In the genomic region with DNA sequence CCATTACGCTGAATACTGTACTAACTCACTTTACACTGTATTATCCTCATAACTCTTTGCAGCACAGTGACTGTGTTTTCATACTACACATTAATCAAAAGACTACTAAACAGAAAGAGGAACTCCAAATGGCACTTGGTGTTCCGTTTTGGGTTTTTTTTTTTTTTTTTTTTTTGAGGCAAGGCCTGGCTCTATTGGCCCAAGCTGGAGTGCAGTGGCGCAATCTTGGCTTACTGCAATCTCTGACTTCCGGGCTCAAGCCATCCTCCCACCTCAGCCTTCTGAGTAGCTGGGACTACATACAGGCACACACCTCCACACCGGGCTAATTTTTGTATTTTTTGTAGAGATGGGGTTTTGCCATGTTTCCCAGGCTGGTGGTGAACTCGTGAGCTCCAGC, we compare ENCODE assay signal across 9 cellular contexts. TPM values are rescaled to one million over a fixed set of nuclear protein-coding genes. Genes with fewer than 3 reads are reported as not detected.
DNase-seq lines count a peak whose midpoint lies in the region; ATAC-seq and TF ChIP-seq lines count a peak whose summit lies in the region.
"Had no signal": no experiment of that assay in that cellular context is flagged by ENCODE, and none has a peak within 500 bp of the region (broad histone marks: within the 10 kb centered on the region; RNA-seq: fewer than 3 reads in every experiment).

No MANE protein-coding gene starts in this region.

- H3K4me3 Mint-ChIP-seq in endothelial cell (ENCODE audit: unreplicated experiment) = no peak overlapping the region

- no peaks in the 10 kb centered on the region for H3K27me3 ChIP-seq in heart right ventricle

- no peak overlapping the region for H3K27ac Mint-ChIP-seq in endothelial cell (ENCODE audit: unreplicated experiment)

- H3K4me1 ChIP-seq in heart right ventricle = peaks cover 3 to 53% (median 24%) of the 10 kb centered on the region in 9 donors

- H3K36me3 ChIP-seq in heart right ventricle = peaks cover 0 to 4% (median 0%) of the 10 kb centered on the region in 9 donors

- H3K36me3 Mint-ChIP-seq in endothelial cell (ENCODE audit: low read depth, unreplicated experiment) = peaks cover 5% of the 10 kb centered on the region

- DNase-seq in MV-4-11 (lab: John Stamatoyannopoulos, UW) (peak; percentile 93), heart right ventricle (peak; percentile 23 to 37), activated gamma-delta T cell treated with Interleukin-2 at 50 U/mL for 16 hours (no peak), endothelial cell (ENCODE audit: low spot score) (no peak), foreskin fibroblast (no peak), NCI-H2171 (lab: John Stamatoyannopoulos, UW) (no peak)

- H3K9me3 ChIP-seq in heart right ventricle = no peaks in the 10 kb centered on the region

- no peak for TF ChIP-seq CTCF in heart right ventricle (IDR thresholded peaks at IDR 0.05)
- TF ChIP-seq CTCF in endothelial cell (IDR thresholded peaks at IDR 0.05; ENCODE audit: unreplicated experiment) = no peak
- no peak for TF ChIP-seq CTCF in foreskin fibroblast (IDR thresholded peaks at IDR 0.05; ENCODE audit: low read depth, low read length)

- no peaks in the 10 kb centered on the region for H3K27me3 Mint-ChIP-seq in endothelial cell (ENCODE audit: unreplicated experiment)

- ATAC-seq in GM18498 (IDR thresholded peaks at IDR 0.05; ENCODE audit: unreplicated experiment) (peak; percentile 87), GM21737 (IDR thresholded peaks at IDR 0.05; ENCODE audit: unreplicated experiment) (peak; percentile 77), heart right ventricle (peak in 7 of 8 donors; percentile 49 to 76 (median 56))
- ATAC-seq: left colon had no signal

- H3K9me3 Mint-ChIP-seq in endothelial cell (ENCODE audit: unreplicated experiment) = no peaks in the 10 kb centered on the region

- WGBS in heart right ventricle, 2 donors = 83 to 89% methylated on average over 6 of the region's 6 CpGs

- H3K4me3 ChIP-seq in heart right ventricle (peak overlapping the region in 2 of 10 donors; percentile 3 to 47), foreskin fibroblast (ENCODE audit: low read depth in 1 of 2, low read length in 2 of 2) (no peak overlapping the region)

- peak overlapping the region in 1 of 10 donors; percentile 74 for H3K27ac ChIP-seq in heart right ventricle

- H3K4me1 Mint-ChIP-seq in endothelial cell (ENCODE audit: unreplicated experiment) = no peaks in the 10 kb centered on the region

- intact Hi-C loops in heart right ventricle (cut with DNase I) = loop anchor here in 1 of 10 donors (10.0 kb wide), 1 partner anchor 205 kb away; no protein-coding TSS in a partner anchor

RNA-seq across cellular contexts. Expression of a gene that starts 10.7 kb away (rescaled TPM):
- total RNA-seq in heart right ventricle (10 to 100 TPM; 10.4 to 15.0 (median 11.9) TPM), endothelial cell (ENCODE audit: unreplicated experiment) (7.2 TPM)
- polyA plus RNA-seq in heart right ventricle = 1 to 10 TPM; 2.4 to 2.5 TPM

Comparison
In these comparisons a context has a peak if more than half of its experiments do, and no peak if none do; other contexts are left out.
1. DNase-seq: peak in MV-4-11 (single experiment) and heart right ventricle (2 of 2); none in activated gamma-delta T cell treated with Interleukin-2 at 50 U/mL for 16 hours (single experiment), endothelial cell (single experiment), foreskin fibroblast (0 of 2) and NCI-H2171 (single experiment).
2. Peak in every context shown above with its lines, with median percentiles within 50 percentile points of each other: ATAC-seq.